Comparison of ENCODE assay signal across 1 cellular context in the genomic region with DNA sequence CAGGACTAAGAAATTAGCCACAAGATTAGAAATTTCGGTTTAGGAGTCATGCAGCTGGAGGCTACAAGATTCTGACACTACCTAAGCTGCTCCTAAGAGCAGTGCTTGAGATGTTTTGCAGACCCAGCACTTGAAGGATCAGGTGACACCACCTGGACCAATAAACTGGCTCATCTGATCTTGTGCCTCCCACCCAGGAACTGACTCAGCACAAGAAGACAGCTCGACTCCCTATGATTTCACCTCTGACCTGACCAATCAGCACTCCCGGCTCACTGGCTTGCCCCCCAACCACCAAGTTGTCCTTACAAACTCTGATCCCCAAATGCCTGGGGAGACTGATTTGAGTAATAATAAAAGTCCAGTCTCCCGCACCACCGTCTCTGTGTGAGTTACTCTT.
TF ChIP-seq lines count a peak whose summit lies in the region.

No MANE protein-coding gene starts in this region.

TF ChIP-seq in GM12878, 131 proteins besides CTCF, POLR2A, EP300 and RAD21:
- no peak for TF ChIP-seq NR2C2 (IDR thresholded peaks at IDR 0.05; ENCODE audit: borderline replicate concordance, control insufficient read depth, insufficient read length, low read depth)
- TF ChIP-seq, protein P1, sequence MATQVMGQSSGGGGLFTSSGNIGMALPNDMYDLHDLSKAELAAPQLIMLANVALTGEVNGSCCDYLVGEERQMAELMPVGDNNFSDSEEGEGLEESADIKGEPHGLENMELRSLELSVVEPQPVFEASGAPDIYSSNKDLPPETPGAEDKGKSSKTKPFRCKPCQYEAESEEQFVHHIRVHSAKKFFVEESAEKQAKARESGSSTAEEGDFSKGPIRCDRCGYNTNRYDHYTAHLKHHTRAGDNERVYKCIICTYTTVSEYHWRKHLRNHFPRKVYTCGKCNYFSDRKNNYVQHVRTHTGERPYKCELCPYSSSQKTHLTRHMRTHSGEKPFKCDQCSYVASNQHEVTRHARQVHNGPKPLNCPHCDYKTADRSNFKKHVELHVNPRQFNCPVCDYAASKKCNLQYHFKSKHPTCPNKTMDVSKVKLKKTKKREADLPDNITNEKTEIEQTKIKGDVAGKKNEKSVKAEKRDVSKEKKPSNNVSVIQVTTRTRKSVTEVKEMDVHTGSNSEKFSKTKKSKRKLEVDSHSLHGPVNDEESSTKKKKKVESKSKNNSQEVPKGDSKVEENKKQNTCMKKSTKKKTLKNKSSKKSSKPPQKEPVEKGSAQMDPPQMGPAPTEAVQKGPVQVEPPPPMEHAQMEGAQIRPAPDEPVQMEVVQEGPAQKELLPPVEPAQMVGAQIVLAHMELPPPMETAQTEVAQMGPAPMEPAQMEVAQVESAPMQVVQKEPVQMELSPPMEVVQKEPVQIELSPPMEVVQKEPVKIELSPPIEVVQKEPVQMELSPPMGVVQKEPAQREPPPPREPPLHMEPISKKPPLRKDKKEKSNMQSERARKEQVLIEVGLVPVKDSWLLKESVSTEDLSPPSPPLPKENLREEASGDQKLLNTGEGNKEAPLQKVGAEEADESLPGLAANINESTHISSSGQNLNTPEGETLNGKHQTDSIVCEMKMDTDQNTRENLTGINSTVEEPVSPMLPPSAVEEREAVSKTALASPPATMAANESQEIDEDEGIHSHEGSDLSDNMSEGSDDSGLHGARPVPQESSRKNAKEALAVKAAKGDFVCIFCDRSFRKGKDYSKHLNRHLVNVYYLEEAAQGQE (IDR thresholded peaks at IDR 0.05; ENCODE audit: low read depth, low read length): no peak
- no peak for TF ChIP-seq SP1 (IDR thresholded peaks at IDR 0.05; ENCODE audit: low read depth, low read length)
- TF ChIP-seq, protein P2, sequence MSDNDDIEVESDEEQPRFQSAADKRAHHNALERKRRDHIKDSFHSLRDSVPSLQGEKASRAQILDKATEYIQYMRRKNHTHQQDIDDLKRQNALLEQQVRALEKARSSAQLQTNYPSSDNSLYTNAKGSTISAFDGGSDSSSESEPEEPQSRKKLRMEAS (IDR thresholded peaks at IDR 0.05; ENCODE audit: low read depth, low read length): no peak
- no peak for TF ChIP-seq SIX5 (IDR thresholded peaks at IDR 0.05; ENCODE audit: low read depth, low read length, severe bottlenecking)
- no peak for TF ChIP-seq RBBP5 (conservative IDR thresholded peaks at IDR 0.05)
- TF ChIP-seq, protein P3, sequence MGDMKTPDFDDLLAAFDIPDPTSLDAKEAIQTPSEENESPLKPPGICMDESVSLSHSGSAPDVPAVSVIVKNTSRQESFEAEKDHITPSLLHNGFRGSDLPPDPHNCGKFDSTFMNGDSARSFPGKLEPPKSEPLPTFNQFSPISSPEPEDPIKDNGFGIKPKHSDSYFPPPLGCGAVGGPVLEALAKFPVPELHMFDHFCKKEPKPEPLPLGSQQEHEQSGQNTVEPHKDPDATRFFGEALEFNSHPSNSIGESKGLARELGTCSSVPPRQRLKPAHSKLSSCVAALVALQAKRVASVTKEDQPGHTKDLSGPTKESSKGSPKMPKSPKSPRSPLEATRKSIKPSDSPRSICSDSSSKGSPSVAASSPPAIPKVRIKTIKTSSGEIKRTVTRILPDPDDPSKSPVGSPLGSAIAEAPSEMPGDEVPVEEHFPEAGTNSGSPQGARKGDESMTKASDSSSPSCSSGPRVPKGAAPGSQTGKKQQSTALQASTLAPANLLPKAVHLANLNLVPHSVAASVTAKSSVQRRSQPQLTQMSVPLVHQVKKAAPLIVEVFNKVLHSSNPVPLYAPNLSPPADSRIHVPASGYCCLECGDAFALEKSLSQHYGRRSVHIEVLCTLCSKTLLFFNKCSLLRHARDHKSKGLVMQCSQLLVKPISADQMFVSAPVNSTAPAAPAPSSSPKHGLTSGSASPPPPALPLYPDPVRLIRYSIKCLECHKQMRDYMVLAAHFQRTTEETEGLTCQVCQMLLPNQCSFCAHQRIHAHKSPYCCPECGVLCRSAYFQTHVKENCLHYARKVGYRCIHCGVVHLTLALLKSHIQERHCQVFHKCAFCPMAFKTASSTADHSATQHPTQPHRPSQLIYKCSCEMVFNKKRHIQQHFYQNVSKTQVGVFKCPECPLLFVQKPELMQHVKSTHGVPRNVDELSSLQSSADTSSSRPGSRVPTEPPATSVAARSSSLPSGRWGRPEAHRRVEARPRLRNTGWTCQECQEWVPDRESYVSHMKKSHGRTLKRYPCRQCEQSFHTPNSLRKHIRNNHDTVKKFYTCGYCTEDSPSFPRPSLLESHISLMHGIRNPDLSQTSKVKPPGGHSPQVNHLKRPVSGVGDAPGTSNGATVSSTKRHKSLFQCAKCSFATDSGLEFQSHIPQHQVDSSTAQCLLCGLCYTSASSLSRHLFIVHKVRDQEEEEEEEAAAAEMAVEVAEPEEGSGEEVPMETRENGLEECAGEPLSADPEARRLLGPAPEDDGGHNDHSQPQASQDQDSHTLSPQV (IDR thresholded peaks at IDR 0.05): no peak
- TF ChIP-seq FOXM1 (IDR thresholded peaks at IDR 0.05; ENCODE audit: low read depth, low read length): no peak
- TF ChIP-seq HDGF (IDR thresholded peaks at IDR 0.05): no peak
- TF ChIP-seq ZNF24 (IDR thresholded peaks at IDR 0.05): no peak
- TF ChIP-seq, protein P4, sequence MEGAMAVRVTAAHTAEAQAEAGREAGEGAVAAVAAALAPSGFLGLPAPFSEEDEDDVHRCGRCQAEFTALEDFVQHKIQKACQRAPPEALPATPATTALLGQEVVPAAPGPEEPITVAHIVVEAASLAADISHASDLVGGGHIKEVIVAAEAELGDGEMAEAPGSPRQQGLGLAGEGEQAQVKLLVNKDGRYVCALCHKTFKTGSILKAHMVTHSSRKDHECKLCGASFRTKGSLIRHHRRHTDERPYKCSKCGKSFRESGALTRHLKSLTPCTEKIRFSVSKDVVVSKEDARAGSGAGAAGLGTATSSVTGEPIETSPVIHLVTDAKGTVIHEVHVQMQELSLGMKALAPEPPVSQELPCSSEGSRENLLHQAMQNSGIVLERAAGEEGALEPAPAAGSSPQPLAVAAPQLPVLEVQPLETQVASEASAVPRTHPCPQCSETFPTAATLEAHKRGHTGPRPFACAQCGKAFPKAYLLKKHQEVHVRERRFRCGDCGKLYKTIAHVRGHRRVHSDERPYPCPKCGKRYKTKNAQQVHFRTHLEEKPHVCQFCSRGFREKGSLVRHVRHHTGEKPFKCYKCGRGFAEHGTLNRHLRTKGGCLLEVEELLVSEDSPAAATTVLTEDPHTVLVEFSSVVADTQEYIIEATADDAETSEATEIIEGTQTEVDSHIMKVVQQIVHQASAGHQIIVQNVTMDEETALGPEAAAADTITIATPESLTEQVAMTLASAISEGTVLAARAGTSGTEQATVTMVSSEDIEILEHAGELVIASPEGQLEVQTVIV (IDR thresholded peaks at IDR 0.05; ENCODE audit: borderline replicate concordance, partially characterized antibody): no peak
